In the genomic region with DNA sequence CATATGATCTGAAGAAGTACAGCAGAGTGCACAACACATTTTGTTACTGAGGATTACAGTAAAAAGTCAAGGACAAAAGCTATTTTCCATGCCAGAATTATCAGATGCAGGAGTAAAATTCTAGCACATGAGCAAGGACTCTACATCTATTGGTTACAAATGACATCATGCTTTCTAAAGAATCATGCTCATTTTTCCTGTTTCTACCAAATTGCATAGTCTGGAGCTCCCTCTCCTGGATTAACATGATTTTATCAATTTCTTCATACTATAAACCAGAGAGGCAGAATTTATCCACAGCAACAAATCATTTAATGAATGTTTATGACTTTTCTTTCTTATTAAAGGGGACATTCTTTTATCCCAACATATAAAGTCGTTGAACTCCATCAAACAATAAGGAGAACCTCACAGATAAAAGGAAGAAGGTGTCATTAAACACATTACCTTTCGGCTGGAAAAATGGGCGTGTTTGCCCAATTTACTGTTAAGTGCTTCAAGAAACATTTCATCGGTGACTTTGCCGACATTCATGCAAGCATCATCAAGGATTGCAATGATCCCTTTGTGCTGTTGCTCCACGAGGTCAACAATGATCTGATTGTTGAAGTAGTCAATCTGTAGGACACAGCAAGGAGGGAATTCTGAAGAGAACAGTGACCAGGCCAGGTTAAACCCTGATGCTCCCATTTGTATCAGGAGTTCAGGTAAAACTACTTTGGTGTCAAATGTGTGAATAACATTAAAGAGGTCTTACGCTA, we compare ENCODE assay signal across 8 cellular contexts.
DNase-seq lines count a peak whose midpoint lies in the region; ATAC-seq and TF ChIP-seq lines count a peak whose summit lies in the region.

No MANE protein-coding gene starts in this region.

- DNase-seq in AG08395 (ENCODE audit: low spot score) (peak; percentile 75), GM13977 (ENCODE audit: low spot score) (peak; percentile 46), NCI-H2227 (lab: John Stamatoyannopoulos, UW; ENCODE audit: unreplicated experiment) (peak; percentile 81), astrocyte of the cerebellum (ENCODE audit: low read depth) (peak; percentile 66), hepatic stellate cell (ENCODE audit: low spot score) (peak; percentile 40), smooth muscle cell of the brain vasculature (ENCODE audit: low read depth, low spot score) (peak; percentile 39)

- in situ Hi-C loops in GM13977 (cut with MboI; ENCODE audit: low pct_unique_long_range_greater_than_20kb, low sequenced_read_pairs, unreplicated experiment) = loop anchor here (10.0 kb wide), 2 partner anchors 100 to 280 kb away; no protein-coding TSS in a partner anchor
- in situ Hi-C loops in astrocyte of the cerebellum (cut with HindIII; ENCODE audit: low sequenced_read_pairs) = loop anchor here (25.0 kb wide), 1 partner anchor 293 kb away; no protein-coding TSS in a partner anchor

- TF ChIP-seq CTCF in GM13977 (IDR thresholded peaks at IDR 0.05; ENCODE audit: extremely low read depth, insufficient read depth, missing control alignments) = peak; percentile 38
- peak; percentile 21 for TF ChIP-seq CTCF in astrocyte of the cerebellum (IDR thresholded peaks at IDR 0.05; ENCODE audit: low read depth, low read length, missing control alignments)

- ATAC-seq in GM18502 (IDR thresholded peaks at IDR 0.05; ENCODE audit: poor library complexity, unreplicated experiment) = no peak
- ATAC-seq in HG02759 (IDR thresholded peaks at IDR 0.05; ENCODE audit: unreplicated experiment) = no peak

- H3K4me3 ChIP-seq in astrocyte of the cerebellum (ENCODE audit: low read depth, low read length) = no peak overlapping the region
